Comparison of ENCODE assay signal across 9 cellular contexts in genomic region chr5:131280417-131280816, GRCh38. TPM values are rescaled to one million over a fixed set of nuclear protein-coding genes. Genes with fewer than 3 reads are reported as not detected.
A peak's percentile ranks its signal among the peaks of the same experiment; 100 is the strongest.
DNase-seq lines count a peak whose midpoint lies in the region; ATAC-seq, FAIRE-seq and TF ChIP-seq lines count a peak whose summit lies in the region.
"Had no signal": no experiment of that assay in that cellular context is flagged by ENCODE, and none has a peak within 500 bp of the region (broad histone marks: within the 10 kb centered on the region; RNA-seq: fewer than 3 reads in every experiment).

No MANE protein-coding gene starts in this region.

- ATAC-seq in A549, result no peak

- in situ Hi-C loops in GM23248 (cut with MboI), result no loop called here

- peaks cover 88% of the 10 kb centered on the region for H3K79me2 ChIP-seq in GM23248 (ENCODE audit: insufficient read depth)

- TF ChIP-seq POLR2A in A549 (IDR thresholded peaks at IDR 0.05; ENCODE audit: low read length) (no peak), uterus (IDR thresholded peaks at IDR 0.05) (no peak)

- H3K4me1 ChIP-seq in A549 (peaks cover 46% of the 10 kb centered on the region), GM23248 (ENCODE audit: insufficient read depth) (peaks cover 7% of the 10 kb centered on the region; the same call in 1 of the 2 replicates), uterus (no peaks in the 10 kb centered on the region), right atrium auricular region (peaks cover 0 to 5% of the 10 kb centered on the region in 2 donors)

- no peak overlapping the region for H2AFZ ChIP-seq in GM23248

- POLR2A ChIA-PET in A549 (lab: Yijun Ruan, JAX), result interaction anchor here (1.1 kb wide), 1 partner anchor 16 kb away, joined by 6 read pairs; no protein-coding TSS in a partner anchor

- H3K36me3 ChIP-seq in GM23248 (ENCODE audit: low read depth) (no peaks in the 10 kb centered on the region), uterus (no peaks in the 10 kb centered on the region), right atrium auricular region (no peaks in the 10 kb centered on the region)
- H3K36me3 ChIP-seq: left ventricle myocardium inferior had no signal

- DNase-seq in A549 (ENCODE audit: low read depth in 1 of 2, low spot score in 1 of 2) (no peak), GM23248 (peak; percentile 19), immature natural killer cell (no peak), uterus (no peak), right atrium auricular region (ENCODE audit: low spot score) (no peak), NOMO-1 treated with DMSO at 0.1 percent for 48 hours (lab: John Stamatoyannopoulos, UW; ENCODE audit: unreplicated experiment) (no peak), chondrocyte (ENCODE audit: low spot score) (no peak)
- DNase-seq: left ventricle myocardium inferior had no signal

- no peak for TF ChIP-seq EP300 in A549 (IDR thresholded peaks at IDR 0.05)

- H3K4me3 ChIP-seq in A549, result no peak overlapping the region
- H3K4me3 ChIP-seq in GM23248, result no peak overlapping the region
- no peak overlapping the region for H3K4me3 ChIP-seq in uterus
- no peak overlapping the region for H3K4me3 ChIP-seq in right atrium auricular region
- H3K4me3 ChIP-seq: left ventricle myocardium inferior had no signal

- H3K9me3 ChIP-seq in A549 (no peaks in the 10 kb centered on the region), GM23248 (ENCODE audit: low read depth) (no peaks in the 10 kb centered on the region), uterus (no peaks in the 10 kb centered on the region), right atrium auricular region (no peaks in the 10 kb centered on the region)
- H3K9me3 ChIP-seq: left ventricle myocardium inferior had no signal

- H3F3A ChIP-seq in GM23248 (ENCODE audit: insufficient read depth), result peaks cover 3% of the 10 kb centered on the region; the same call in 1 of the 2 replicates

- no peak for TF ChIP-seq RAD21 in A549 (conservative IDR thresholded peaks at IDR 0.05 in 1 of 2, IDR thresholded peaks at IDR 0.05 in 1 of 2)

- no peaks in the 10 kb centered on the region for H3K9me2 ChIP-seq in GM23248 (ENCODE audit: insufficient read depth)

- H3K4me2 ChIP-seq in A549 (peak overlapping the region; percentile 85; the same call in 2 of the 3 replicates), GM23248 (ENCODE audit: unreplicated experiment) (no peak overlapping the region)

- peak overlapping the region; percentile 84 for H3K4me3 Mint-ChIP-seq in activated naive CD8-positive, alpha-beta T cell
- H3K4me3 Mint-ChIP-seq in immature natural killer cell (peak overlapping the region; percentile 72 to 86 (median 76)), chondrocyte (ENCODE audit: unreplicated experiment) (no peak overlapping the region)

- H3K9ac ChIP-seq in GM23248, result no peak overlapping the region

- H3K27ac Mint-ChIP-seq in activated naive CD8-positive, alpha-beta T cell, result peak overlapping the region; percentile 95
- H3K27ac Mint-ChIP-seq in immature natural killer cell, result peak overlapping the region; percentile 88 to 97 (median 92)
- no peak overlapping the region for H3K27ac Mint-ChIP-seq in chondrocyte (ENCODE audit: unreplicated experiment)

- H4K20me1 ChIP-seq in GM23248 (ENCODE audit: insufficient read depth), result no peaks in the 10 kb centered on the region

- TF ChIP-seq CTCF in A549 (IDR thresholded peaks at IDR 0.05) (no peak), uterus (IDR thresholded peaks at IDR 0.05) (no peak), right atrium auricular region (IDR thresholded peaks at IDR 0.05) (no peak), chondrocyte (IDR thresholded peaks at IDR 0.05) (no peak)

- no peaks in the 10 kb centered on the region for H3K27me3 Mint-ChIP-seq in activated naive CD8-positive, alpha-beta T cell
- H3K27me3 Mint-ChIP-seq in immature natural killer cell (ENCODE audit: low read depth in 3 of 3) (peaks cover 41 to 49% (median 43%) of the 10 kb centered on the region in 3 donors), chondrocyte (ENCODE audit: low read depth) (no peaks in the 10 kb centered on the region)

- no peaks in the 10 kb centered on the region for H3K27me3 ChIP-seq in GM23248 (replicated peaks; ENCODE audit: insufficient read depth)
- no peaks in the 10 kb centered on the region for H3K27me3 ChIP-seq in uterus
- no peaks in the 10 kb centered on the region for H3K27me3 ChIP-seq in right atrium auricular region

- 82% methylated on average over 3 of the region's 3 CpGs for WGBS in A549 (ENCODE audit: missing lambda C conversion rate)
- WGBS in GM23248 (ENCODE audit: low coverage in 1 of 2, low lambda C conversion rate in 2 of 2, missing lambda C conversion rate in 2 of 2), 2 experiments, result 78 to 79% methylated on average over 3 of the region's 3 CpGs

- peaks cover 90% of the 10 kb centered on the region for H3K4me1 Mint-ChIP-seq in activated naive CD8-positive, alpha-beta T cell (ENCODE audit: low read depth)
- H3K4me1 Mint-ChIP-seq in immature natural killer cell (peaks cover 96 to 97% of the 10 kb centered on the region in 2 donors), chondrocyte (ENCODE audit: low read depth) (peaks cover 28% of the 10 kb centered on the region)

- FAIRE-seq in A549 (lab: Jason Lieb, UNC), result no peak

- H3K27ac ChIP-seq in A549 (peak overlapping the region in 1 of 2 experiments; percentile 44; a peak in 1 of 6 replicates), GM23248 (no peak overlapping the region), uterus (no peak overlapping the region), right atrium auricular region (no peak overlapping the region)
- H3K27ac ChIP-seq: left ventricle myocardium inferior had no signal

- H3K9me3 Mint-ChIP-seq in activated naive CD8-positive, alpha-beta T cell (ENCODE audit: low read depth), result no peaks in the 10 kb centered on the region
- H3K9me3 Mint-ChIP-seq in immature natural killer cell (no peaks in the 10 kb centered on the region), chondrocyte (ENCODE audit: low read depth) (no peaks in the 10 kb centered on the region)

- peaks cover 6% of the 10 kb centered on the region for H3K36me3 Mint-ChIP-seq in activated naive CD8-positive, alpha-beta T cell
- no peaks in the 10 kb centered on the region for H3K36me3 Mint-ChIP-seq in immature natural killer cell
- H3K36me3 Mint-ChIP-seq in chondrocyte (ENCODE audit: low read depth), result no peaks in the 10 kb centered on the region

- CTCF ChIA-PET in A549 (lab: Yijun Ruan, JAX), result no interaction called here

- intact Hi-C loops in uterus (cut with DNase I; ENCODE audit: low total_unique reads), result no loop called here

TF ChIP-seq in A549, 52 proteins besides CTCF, POLR2A, EP300 and RAD21:
- TF ChIP-seq E2F6 (IDR thresholded peaks at IDR 0.05; ENCODE audit: borderline replicate concordance, low read depth) (no peak), MAFK (IDR thresholded peaks at IDR 0.05; ENCODE audit: partially characterized antibody) (no peak), CEBPB (IDR thresholded peaks at IDR 0.05) (peak; percentile 57 to 58; a peak in 3 of 4 replicates)

RNA-seq across cellular contexts. Expression of gene CDC42SE2, which starts 16.6 kb away (rescaled TPM):
- polyA plus RNA-seq in A549 (2011; rRNA removed), result 48.7 and 66.4 TPM in 2 replicates
- 11.7 and 12.6 TPM in 2 replicates for polyA plus RNA-seq in A549 (2012; cell fraction: cytosol; rRNA removed)
- polyA plus RNA-seq in A549 (2012; cell fraction: nucleus; rRNA removed), result 3.4 and 7.3 TPM in 2 replicates
- 25.7 to 27.1 TPM (median 25.8 TPM) in 3 replicates for polyA plus RNA-seq in A549 (2017; fragmentation: RNase III; extraction: RNeasy Plus Mini Kit Qiagen cat#74134 plus additional on column Dnase treatment)
- 26.0 and 30.8 TPM in 2 replicates for polyA minus RNA-seq in A549 (2011; rRNA and poly(A)+ RNA removed)
- 17.5 and 22.1 TPM in 2 replicates for total RNA-seq in GM23248 (2014; rRNA removed; shearing (Covaris generic))
- polyA plus RNA-seq in GM23248 (2016; fragmentation: Nextera tagmentation; extraction: Ambion mirVana), result 13.7 and 14.3 TPM in 2 replicates
- 100 to 1,000 TPM; 296 to 536 (median 342) TPM for polyA plus RNA-seq in immature natural killer cell
- 10 to 100 TPM in 3 of 4 donors, 1 to 10 TPM in 1; 4.6 to 62.8 (median 21.9) TPM for total RNA-seq in uterus
- 10 to 100 TPM; 13.5 to 15.0 TPM for total RNA-seq in right atrium auricular region
- 21.1 to 23.7 TPM (median 22.0 TPM) in 3 replicates for total RNA-seq in chondrocyte
